8 cellular contexts compared by ENCODE assay signal in the genomic region with DNA sequence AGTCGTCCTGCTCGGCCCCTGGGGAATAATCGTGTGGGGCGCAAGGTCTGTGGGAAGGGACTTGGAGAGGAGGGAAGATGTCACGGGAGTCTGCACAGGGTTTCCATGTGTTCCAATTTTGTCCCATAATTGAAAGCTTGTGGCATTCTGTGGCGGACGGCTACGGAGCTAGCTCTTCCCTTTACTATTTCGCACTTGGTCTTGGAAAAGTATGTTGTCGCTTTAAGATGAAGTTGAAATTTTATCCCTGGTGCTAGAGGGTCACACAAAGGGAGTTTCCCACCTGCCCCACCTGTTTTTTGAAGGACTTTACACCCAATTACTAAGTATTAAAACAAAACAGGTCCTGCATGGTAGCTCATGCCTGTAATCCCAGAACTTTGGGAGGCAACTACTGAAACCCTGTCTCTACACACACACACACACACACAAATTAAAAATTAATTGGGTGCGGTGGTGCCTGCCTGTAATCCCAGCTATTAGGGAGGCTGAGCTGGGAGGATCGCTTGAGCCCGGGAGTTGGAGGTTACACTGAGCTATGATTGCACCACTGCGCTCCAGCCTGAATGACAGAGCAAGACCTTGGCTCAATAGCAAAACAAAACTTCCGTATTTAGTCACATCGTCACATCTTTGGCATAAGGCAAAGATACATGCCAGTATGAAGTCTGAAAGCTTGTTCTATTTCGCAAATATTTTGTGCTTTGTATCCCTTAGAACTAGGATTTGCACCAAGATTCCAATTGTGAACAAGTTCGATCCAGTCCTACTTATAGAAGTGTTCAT. TPM values are rescaled to one million over a fixed set of nuclear protein-coding genes. Genes with fewer than 3 reads are reported as not detected.
A peak's percentile ranks its signal among the peaks of the same experiment; 100 is the strongest.
DNase-seq lines count a peak whose midpoint lies in the region; ATAC-seq and TF ChIP-seq lines count a peak whose summit lies in the region.

No MANE protein-coding gene starts in this region.

- H3K27ac ChIP-seq in CD4-positive, CD25-positive, alpha-beta regulatory T cell (ENCODE audit: insufficient read depth, low read length, poor library complexity, severe bottlenecking): peak overlapping the region; percentile 100
- peak overlapping the region; percentile 21; the same call in 1 of the 2 replicates for H3K27ac ChIP-seq in Karpas-422 (ENCODE audit: low read length)

- H3K4me1 Mint-ChIP-seq in CD4-positive, CD25-positive, alpha-beta regulatory T cell: peaks cover 18 to 59% (median 38%) of the 10 kb centered on the region in 4 donors
- H3K4me1 Mint-ChIP-seq in activated naive CD8-positive, alpha-beta T cell treated with anti-CD3 and anti-CD28 coated beads, Interleukin-2, amount 10 ng/mL, durations not matched to agents 7 days and 5 days: peaks cover 26% of the 10 kb centered on the region

- H3K9ac ChIP-seq in Karpas-422 (ENCODE audit: low read length): peak overlapping the region; percentile 86

- H3K27me3 ChIP-seq in CD4-positive, CD25-positive, alpha-beta regulatory T cell (ENCODE audit: control insufficient read depth, insufficient read depth, low read length): no peaks in the 10 kb centered on the region
- no peaks in the 10 kb centered on the region for H3K27me3 ChIP-seq in Karpas-422 (ENCODE audit: low read length)

- H3K27ac Mint-ChIP-seq in CD4-positive, CD25-positive, alpha-beta regulatory T cell: peak overlapping the region; percentile 98 to 99 (median 99)
- peak overlapping the region; percentile 99 for H3K27ac Mint-ChIP-seq in activated naive CD8-positive, alpha-beta T cell treated with anti-CD3 and anti-CD28 coated beads, Interleukin-2, amount 10 ng/mL, durations not matched to agents 7 days and 5 days

- peaks cover 0 to 2% (median 0%) of the 10 kb centered on the region in 7 donors for H3K9me3 Mint-ChIP-seq in CD4-positive, CD25-positive, alpha-beta regulatory T cell
- no peaks in the 10 kb centered on the region for H3K9me3 Mint-ChIP-seq in activated naive CD8-positive, alpha-beta T cell treated with anti-CD3 and anti-CD28 coated beads, Interleukin-2, amount 10 ng/mL, durations not matched to agents 7 days and 5 days

- no peaks in the 10 kb centered on the region for H3K9me2 ChIP-seq in Karpas-422 (replicated peaks; ENCODE audit: insufficient read depth, low read length)

- peaks cover 47% of the 10 kb centered on the region for H3K4me1 ChIP-seq in CD4-positive, CD25-positive, alpha-beta regulatory T cell (ENCODE audit: control insufficient read depth, insufficient read depth, low read length, poor library complexity, severe bottlenecking)
- H3K4me1 ChIP-seq in Karpas-422 (ENCODE audit: low read length): peaks cover 28% of the 10 kb centered on the region

- in situ Hi-C loops in GM13976 (cut with MboI; ENCODE audit: low sequenced_read_pairs, unreplicated experiment): no loop called here

- POLR2A ChIA-PET in activated naive CD8-positive, alpha-beta T cell treated with anti-CD3 and anti-CD28 coated beads, Interleukin-2, amount 10 ng/mL, durations not matched to agents 7 days and 5 days (lab: Charles Lee): interaction anchor here (1.0 to 4.1 kb wide), 11 partner anchors 11 to 222 kb away, joined by 3 to 22 read pairs (median 7); a partner anchor contains a TSS

- H3K36me3 Mint-ChIP-seq in CD4-positive, CD25-positive, alpha-beta regulatory T cell: peaks cover 32% of the 10 kb centered on the region
- peaks cover 36% of the 10 kb centered on the region for H3K36me3 Mint-ChIP-seq in activated naive CD8-positive, alpha-beta T cell treated with anti-CD3 and anti-CD28 coated beads, Interleukin-2, amount 10 ng/mL, durations not matched to agents 7 days and 5 days

- no peak for DNase-seq in CD4-positive, CD25-positive, alpha-beta regulatory T cell
- DNase-seq in Karpas-422 (no peak), left ventricle myocardium superior (peak; percentile 38), retinal pigment epithelial cell (ENCODE audit: low read depth) (no peak), amniotic stem cell (lab: John Stamatoyannopoulos, UW) (no peak), GM13976 (ENCODE audit: low spot score) (no peak), NCI-H526 treated with DMSO at 0.1 percent for 48 hours (lab: John Stamatoyannopoulos, UW) (no peak)
- DNase-seq in activated naive CD8-positive, alpha-beta T cell treated with anti-CD3 and anti-CD28 coated beads, Interleukin-2, amount 10 ng/mL, durations not matched to agents 7 days and 5 days: no peak

- peak overlapping the region; percentile 70; the same call in 1 of the 2 replicates for H2AFZ ChIP-seq in Karpas-422 (ENCODE audit: low read length)

- H3K36me3 ChIP-seq in CD4-positive, CD25-positive, alpha-beta regulatory T cell (ENCODE audit: control insufficient read depth, insufficient read depth, low read length): peaks cover 38% of the 10 kb centered on the region
- peaks cover 34% of the 10 kb centered on the region for H3K36me3 ChIP-seq in Karpas-422 (ENCODE audit: insufficient read depth, low read length)

- TF ChIP-seq CTCF in retinal pigment epithelial cell (conservative IDR thresholded peaks at IDR 0.05; ENCODE audit: low read depth, low read length): no peak
- TF ChIP-seq CTCF in GM13976 (IDR thresholded peaks at IDR 0.05; ENCODE audit: borderline replicate concordance, control extremely low read depth, extremely low read depth, insufficient read depth, missing control alignments): no peak

- intact Hi-C loops in left ventricle myocardium superior (cut with micrococcal nuclease): no loop called here

- H3K9me3 ChIP-seq in CD4-positive, CD25-positive, alpha-beta regulatory T cell (ENCODE audit: control insufficient read depth in 2 of 2, low read length in 2 of 2): no peaks in the 10 kb centered on the region
- no peaks in the 10 kb centered on the region for H3K9me3 ChIP-seq in Karpas-422 (ENCODE audit: low read length)

- H3K4me3 ChIP-seq in CD4-positive, CD25-positive, alpha-beta regulatory T cell (ENCODE audit: low read depth, low read length): peak overlapping the region; percentile 92
- H3K4me3 ChIP-seq in Karpas-422 (ENCODE audit: low read length) (peak overlapping the region; percentile 82), retinal pigment epithelial cell (ENCODE audit: low read length) (peak overlapping the region; percentile 78)

- H3K4me2 ChIP-seq in Karpas-422 (ENCODE audit: low read depth, low read length, poor library complexity, severe bottlenecking): peak overlapping the region; percentile 86

- peaks cover 18% of the 10 kb centered on the region for H3K27me3 Mint-ChIP-seq in CD4-positive, CD25-positive, alpha-beta regulatory T cell
- H3K27me3 Mint-ChIP-seq in activated naive CD8-positive, alpha-beta T cell treated with anti-CD3 and anti-CD28 coated beads, Interleukin-2, amount 10 ng/mL, durations not matched to agents 7 days and 5 days: no peaks in the 10 kb centered on the region

- ATAC-seq in CD4-positive, CD25-positive, alpha-beta regulatory T cell (ENCODE audit: low read depth in 2 of 2): no peak
- ATAC-seq in activated naive CD8-positive, alpha-beta T cell treated with anti-CD3 and anti-CD28 coated beads, Interleukin-2, amount 10 ng/mL, durations not matched to agents 7 days and 5 days (ENCODE audit: low read depth): no peak
- peak; percentile 14 for ATAC-seq in left ventricle myocardium superior

- H4K20me1 ChIP-seq in Karpas-422 (ENCODE audit: insufficient read depth, low read depth, low read length): peaks cover 38% of the 10 kb centered on the region

- H3K79me2 ChIP-seq in Karpas-422 (ENCODE audit: low read length): peaks cover 51% of the 10 kb centered on the region

- peak overlapping the region; percentile 93 to 100 (median 98) for H3K4me3 Mint-ChIP-seq in CD4-positive, CD25-positive, alpha-beta regulatory T cell
- H3K4me3 Mint-ChIP-seq in activated naive CD8-positive, alpha-beta T cell treated with anti-CD3 and anti-CD28 coated beads, Interleukin-2, amount 10 ng/mL, durations not matched to agents 7 days and 5 days: peak overlapping the region; percentile 97

RNA-seq across cellular contexts. Expression of a gene that starts 1.0 kb away (rescaled TPM):
- 5,591 TPM for total RNA-seq in CD4-positive, CD25-positive, alpha-beta regulatory T cell
- 1,000 to 10,000 TPM; 2,708 to 4,074 (median 3,846) TPM for polyA plus RNA-seq in CD4-positive, CD25-positive, alpha-beta regulatory T cell
- 2,059 and 2,102 TPM in 2 replicates for total RNA-seq in Karpas-422 (2014; rRNA removed; shearing (Covaris generic); ENCODE audit: low replicate concordance)
- 1,000 to 10,000 TPM; 5,393 to 5,681 TPM for total RNA-seq in activated naive CD8-positive, alpha-beta T cell treated with anti-CD3 and anti-CD28 coated beads, Interleukin-2, amount 10 ng/mL, durations not matched to agents 7 days and 5 days
- 4,849 TPM for total RNA-seq in left ventricle myocardium superior
